15 cellular contexts compared by ENCODE assay signal in genomic region chr3:110405830-110406580, GRCh38.
DNase-seq lines count a peak whose midpoint lies in the region; ATAC-seq and TF ChIP-seq lines count a peak whose summit lies in the region.
"Had no signal": no experiment of that assay in that cellular context is flagged by ENCODE, and none has a peak within 500 bp of the region (broad histone marks: within the 10 kb centered on the region; RNA-seq: fewer than 3 reads in every experiment).

No MANE protein-coding gene starts in this region.

- intact Hi-C loops in mammary epithelial cell (cut with micrococcal nuclease): no loop called here
- intact Hi-C loops in breast epithelium (cut with DNase I; ENCODE audit: low total_unique reads): no loop called here
- intact Hi-C loops in mucosa of descending colon (cut with DNase I, micrococcal nuclease): no loop called here
- intact Hi-C loops in Right ventricle myocardium inferior (cut with DNase I): no loop called here

- no TSS peak for BruUV-seq in mammary epithelial cell (replicated peaks; lab: Mats Ljungman, UMichigan)

- no peaks in the 10 kb centered on the region for H3K36me3 ChIP-seq in mammary epithelial cell (ENCODE audit: insufficient read depth, low read length)
- no peaks in the 10 kb centered on the region for H3K36me3 ChIP-seq in breast epithelium
- H3K36me3 ChIP-seq in adipocyte (ENCODE audit: control insufficient read depth, insufficient read depth, low read length, severe bottlenecking): no peaks in the 10 kb centered on the region
- H3K36me3 ChIP-seq in mucosa of descending colon (ENCODE audit: low read depth): no peaks in the 10 kb centered on the region
- H3K36me3 ChIP-seq in HAP-1 (replicated peaks): no peaks in the 10 kb centered on the region

- TF ChIP-seq POLR2A in breast epithelium (IDR thresholded peaks at IDR 0.05): no peak

- H3K27me3 ChIP-seq in mammary epithelial cell (ENCODE audit: insufficient read depth, low read length): no peaks in the 10 kb centered on the region
- H3K27me3 ChIP-seq in breast epithelium: no peaks in the 10 kb centered on the region
- H3K27me3 ChIP-seq in adipocyte (replicated peaks; ENCODE audit: control insufficient read depth, insufficient read depth, low read length): no peaks in the 10 kb centered on the region
- no peaks in the 10 kb centered on the region for H3K27me3 ChIP-seq in HAP-1 (ENCODE audit: low read depth)

- H3K4me3 ChIP-seq in mammary epithelial cell (replicated peaks in 1 of 3; ENCODE audit: insufficient read depth in 1 of 3, low read depth in 2 of 3, low read length in 3 of 3) (no peak overlapping the region), breast epithelium (no peak overlapping the region), adipocyte (ENCODE audit: low read length) (no peak overlapping the region), mucosa of descending colon (no peak overlapping the region), HAP-1 (no peak overlapping the region)
- H3K4me3 ChIP-seq: A549, K562 had no signal

- H3K27ac ChIP-seq in mammary epithelial cell (ENCODE audit: insufficient read depth, low read depth, low read length) (no peak overlapping the region), breast epithelium (no peak overlapping the region)
- H3K27ac ChIP-seq: 22Rv1, A549, C4-2B had no signal

- DNase-seq in mammary epithelial cell: no peak
- DNase-seq in breast epithelium (ENCODE audit: low spot score in 2 of 2): no peak
- peak; percentile 20 for DNase-seq in adipocyte (ENCODE audit: low read depth)
- peak; percentile 34 for DNase-seq in fibroblast of gingiva (ENCODE audit: low read depth)
- no peak for DNase-seq in mucosa of descending colon
- no peak for DNase-seq in Right ventricle myocardium inferior (ENCODE audit: missing footprints)
- no peak for DNase-seq in HAP-1 (ENCODE audit: low spot score in 2 of 2)
- DNase-seq: AML-193; Caco-2; CD4-positive, alpha-beta T cell; H7 had no signal

- H4K20me1 ChIP-seq in mammary epithelial cell (ENCODE audit: insufficient read depth, low read length): no peaks in the 10 kb centered on the region

- no peak overlapping the region for H3K4me2 ChIP-seq in mammary epithelial cell (ENCODE audit: insufficient read depth, low read depth, low read length)
- H3K4me2 ChIP-seq: A549 had no signal

- no peaks in the 10 kb centered on the region for H3K79me2 ChIP-seq in mammary epithelial cell (ENCODE audit: insufficient read depth, low read length)

- H3K9ac ChIP-seq in mammary epithelial cell (ENCODE audit: insufficient read depth, low read length) (no peak overlapping the region), adipocyte (ENCODE audit: low read length) (no peak overlapping the region)

- CTCF ChIA-PET in mammary epithelial cell (lab: Charles Lee; ENCODE audit: low non-redundant PET): no interaction called here

- H3K9me3 ChIP-seq in mammary epithelial cell (replicated peaks; ENCODE audit: insufficient read depth, low read length) (no peaks in the 10 kb centered on the region), breast epithelium (no peaks in the 10 kb centered on the region), adipocyte (ENCODE audit: control insufficient read depth, low read length) (no peaks in the 10 kb centered on the region), mucosa of descending colon (no peaks in the 10 kb centered on the region), HAP-1 (no peaks in the 10 kb centered on the region)
- H3K9me3 ChIP-seq: A549, Caco-2 had no signal

- ATAC-seq in mucosa of descending colon (no peak), Right ventricle myocardium inferior (no peak)
- ATAC-seq: A549, K562 had no signal

- peak overlapping the region; percentile 45 for H2AFZ ChIP-seq in mammary epithelial cell (ENCODE audit: low read depth, low read length)

- H3K4me1 ChIP-seq in mammary epithelial cell (ENCODE audit: insufficient read depth, low read length) (no peaks in the 10 kb centered on the region), breast epithelium (no peaks in the 10 kb centered on the region), adipocyte (ENCODE audit: control insufficient read depth, insufficient read depth, low read length) (peaks cover 10% of the 10 kb centered on the region), mucosa of descending colon (ENCODE audit: low read depth) (no peaks in the 10 kb centered on the region), HAP-1 (no peaks in the 10 kb centered on the region)
- H3K4me1 ChIP-seq: A549, Caco-2 had no signal

- TF ChIP-seq CTCF in mammary epithelial cell (conservative IDR thresholded peaks at IDR 0.05 in 1 of 2, IDR thresholded peaks at IDR 0.05 in 1 of 2; ENCODE audit: extremely low read depth in 1 of 2, insufficient read depth in 1 of 2, low read depth in 1 of 2, low read length in 2 of 2) (no peak), breast epithelium (IDR thresholded peaks at IDR 0.05) (no peak), mucosa of descending colon (IDR thresholded peaks at IDR 0.05) (no peak)

- whole genome bisulfite sequencing in mammary epithelial cell (ENCODE audit: low coverage, missing lambda C conversion rate): 18% methylated on average over 1 of the region's 1 CpG

- in situ Hi-C loops in mammary epithelial cell (cut with MboI; ENCODE audit: low sequenced_read_pairs in 2 of 2): no loop called here
- in situ Hi-C loops in HAP-1 (cut with MboI; ENCODE audit: low sequenced_read_pairs): no loop called here

- dilution Hi-C loops in mammary epithelial cell (cut with HindIII; ENCODE audit: low sequenced_read_pairs): no loop called here

Comparison
In these comparisons a context has a peak if more than half of its experiments do, and no peak if none do; other contexts are left out.
1. DNase-seq: peak in adipocyte (single experiment) and fibroblast of gingiva (single experiment); none in mammary epithelial cell (single experiment), breast epithelium (0 of 2), mucosa of descending colon (0 of 3), Right ventricle myocardium inferior (single experiment) and HAP-1 (0 of 2).